16 cellular contexts compared by ENCODE assay signal in the genomic region with DNA sequence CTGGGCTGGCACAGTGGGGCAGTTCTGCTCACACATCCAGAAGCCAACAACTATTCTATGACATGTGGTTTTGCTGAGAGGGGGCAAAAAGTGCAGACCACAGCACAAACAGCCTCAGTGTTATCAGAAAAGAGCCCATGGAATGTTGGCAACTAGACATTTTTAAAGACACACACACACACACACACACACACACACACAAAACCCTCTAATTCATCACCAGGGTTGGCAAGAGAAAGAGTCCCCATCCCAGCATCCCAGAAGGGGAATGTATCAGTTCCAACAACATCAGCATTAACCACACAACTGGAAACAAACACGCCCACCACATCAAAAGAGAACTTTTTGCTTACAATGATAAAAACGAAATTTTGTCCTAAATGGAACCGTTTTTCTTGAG.
"Had no signal": no experiment of that assay in that cellular context is flagged by ENCODE, and none has a peak within 500 bp of the region (broad histone marks: within the 10 kb centered on the region; RNA-seq: fewer than 3 reads in every experiment).

No MANE protein-coding gene starts in this region.

- ATAC-seq: activated T-helper 17 cell treated with anti-CD3 and anti-CD28 coated beads, Interleukin-2, amount 50 U/mL, for 72 hours; gastrocnemius medialis; heart right ventricle; left ventricle myocardium superior had no signal

- H3K36me3 ChIP-seq: gastrocnemius medialis, heart right ventricle, pancreas had no signal

- H3K4me3 ChIP-seq: gastrocnemius medialis, heart right ventricle, pancreas, skin epidermis, transverse colon had no signal

- H3K27ac Mint-ChIP-seq: activated CD4-positive, alpha-beta T cell treated with anti-CD3 and anti-CD28 coated beads, Interleukin-2, amount 10 ng/mL, durations not matched to agents 7 days and 5 days; activated naive CD4-positive, alpha-beta T cell treated with anti-CD3 and anti-CD28 coated beads for 36 hours; activated T-helper 17 cell treated with anti-CD3 and anti-CD28 coated beads, Interleukin-2, amount 50 U/mL, for 72 hours had no signal

- H3K4me1 ChIP-seq: gastrocnemius medialis, heart right ventricle, pancreas, transverse colon had no signal

- H3K27ac ChIP-seq: gastrocnemius medialis, heart right ventricle, pancreas, transverse colon had no signal

- H3K4me3 Mint-ChIP-seq: activated CD4-positive, alpha-beta T cell treated with anti-CD3 and anti-CD28 coated beads, Interleukin-2, amount 10 ng/mL, durations not matched to agents 7 days and 5 days; activated naive CD4-positive, alpha-beta T cell treated with anti-CD3 and anti-CD28 coated beads for 36 hours; activated T-helper 17 cell treated with anti-CD3 and anti-CD28 coated beads, Interleukin-2, amount 50 U/mL, for 72 hours; neural crest cell had no signal

- H3K4me1 Mint-ChIP-seq: activated CD4-positive, alpha-beta T cell treated with anti-CD3 and anti-CD28 coated beads, Interleukin-2, amount 10 ng/mL, durations not matched to agents 7 days and 5 days; activated T-helper 17 cell treated with anti-CD3 and anti-CD28 coated beads, Interleukin-2, amount 50 U/mL, for 72 hours had no signal

- DNase-seq: activated CD4-positive, alpha-beta T cell treated with anti-CD3 and anti-CD28 coated beads, Interleukin-2, amount 10 ng/mL, durations not matched to agents 7 days and 5 days; activated CD4-positive, CD25-positive, alpha-beta regulatory T cell; activated naive CD4-positive, alpha-beta T cell treated with anti-CD3 and anti-CD28 coated beads for 36 hours; activated T-cell treated with anti-CD3 and anti-CD28 coated beads for 4 hours; effector CD4-positive, alpha-beta T cell; gastrocnemius medialis; heart right ventricle; kidney; left ventricle myocardium superior; mesenchymal stem cell; pancreas; T-helper 2 cell; transverse colon had no signal

- H3K9me3 Mint-ChIP-seq: activated CD4-positive, alpha-beta T cell treated with anti-CD3 and anti-CD28 coated beads, Interleukin-2, amount 10 ng/mL, durations not matched to agents 7 days and 5 days; activated naive CD4-positive, alpha-beta T cell treated with anti-CD3 and anti-CD28 coated beads for 36 hours; activated T-helper 17 cell treated with anti-CD3 and anti-CD28 coated beads, Interleukin-2, amount 50 U/mL, for 72 hours; neural crest cell had no signal

- H3K9me3 ChIP-seq: gastrocnemius medialis, heart right ventricle, pancreas, transverse colon had no signal

- H3K27me3 Mint-ChIP-seq: activated CD4-positive, alpha-beta T cell treated with anti-CD3 and anti-CD28 coated beads, Interleukin-2, amount 10 ng/mL, durations not matched to agents 7 days and 5 days; activated T-helper 17 cell treated with anti-CD3 and anti-CD28 coated beads, Interleukin-2, amount 50 U/mL, for 72 hours had no signal
